2 cellular contexts compared by ENCODE assay signal in genomic region chr22:35611891-35612576, GRCh38.
TF ChIP-seq lines count a peak whose summit lies in the region.

No MANE protein-coding gene starts in this region.

TF ChIP-seq in HepG2, 621 proteins besides CTCF, POLR2A, EP300 and RAD21:
- TF ChIP-seq KAT8 (CRISPR knock-in tag; IDR thresholded peaks at IDR 0.05) (no peak), NFE2 (CRISPR knock-in tag; IDR thresholded peaks at IDR 0.05) (no peak), ZXDC (CRISPR knock-in tag; IDR thresholded peaks at IDR 0.05) (no peak), SALL1 (CRISPR knock-in tag; IDR thresholded peaks at IDR 0.05) (peak; percentile 20; the same call in 1 of the 2 replicates), PHB2 (IDR thresholded peaks at IDR 0.05; ENCODE audit: partially characterized antibody) (no peak), ZNF746 (CRISPR knock-in tag; IDR thresholded peaks at IDR 0.05) (0 out of 2 replicates have a peak, but pooled peaks have one; percentile 18), NR2F6 (IDR thresholded peaks at IDR 0.05) (no peak), NR2F6 (CRISPR knock-in tag; IDR thresholded peaks at IDR 0.05) (no peak), ZNF121 (CRISPR knock-in tag; IDR thresholded peaks at IDR 0.05) (peak; percentile 56), ZFYVE20 (CRISPR knock-in tag; IDR thresholded peaks at IDR 0.05; ENCODE audit: borderline replicate concordance, low read depth) (no peak), XBP1 (CRISPR knock-in tag; IDR thresholded peaks at IDR 0.05) (no peak), KLF9 (CRISPR knock-in tag; IDR thresholded peaks at IDR 0.05; ENCODE audit: low read depth) (no peak), CEBPB (IDR thresholded peaks at IDR 0.05; ENCODE audit: borderline replicate concordance, low read depth, low read length) (0 out of 2 replicates have a peak, but pooled peaks have one; percentile 0), MIXL1 (CRISPR knock-in tag; IDR thresholded peaks at IDR 0.05) (no peak), HIC2 (CRISPR knock-in tag; IDR thresholded peaks at IDR 0.05; ENCODE audit: low read depth) (0 out of 2 replicates have a peak, but pooled peaks have one; percentile 80)

TF ChIP-seq in SK-N-SH, 30 proteins besides CTCF, POLR2A, EP300 and RAD21:
- TF ChIP-seq REST (IDR thresholded peaks at IDR 0.05; ENCODE audit: low read depth, low read length) (no peak), POLR2AphosphoS5 (IDR thresholded peaks at IDR 0.05; ENCODE audit: low read depth, low read length) (no peak), RCOR1 (IDR thresholded peaks at IDR 0.05; ENCODE audit: low read length) (no peak), ELF1 (IDR thresholded peaks at IDR 0.05) (no peak), NRF1 (IDR thresholded peaks at IDR 0.05; ENCODE audit: low read depth, low read length) (no peak)
